Comparison of ENCODE assay signal across 12 cellular contexts in the genomic region with DNA sequence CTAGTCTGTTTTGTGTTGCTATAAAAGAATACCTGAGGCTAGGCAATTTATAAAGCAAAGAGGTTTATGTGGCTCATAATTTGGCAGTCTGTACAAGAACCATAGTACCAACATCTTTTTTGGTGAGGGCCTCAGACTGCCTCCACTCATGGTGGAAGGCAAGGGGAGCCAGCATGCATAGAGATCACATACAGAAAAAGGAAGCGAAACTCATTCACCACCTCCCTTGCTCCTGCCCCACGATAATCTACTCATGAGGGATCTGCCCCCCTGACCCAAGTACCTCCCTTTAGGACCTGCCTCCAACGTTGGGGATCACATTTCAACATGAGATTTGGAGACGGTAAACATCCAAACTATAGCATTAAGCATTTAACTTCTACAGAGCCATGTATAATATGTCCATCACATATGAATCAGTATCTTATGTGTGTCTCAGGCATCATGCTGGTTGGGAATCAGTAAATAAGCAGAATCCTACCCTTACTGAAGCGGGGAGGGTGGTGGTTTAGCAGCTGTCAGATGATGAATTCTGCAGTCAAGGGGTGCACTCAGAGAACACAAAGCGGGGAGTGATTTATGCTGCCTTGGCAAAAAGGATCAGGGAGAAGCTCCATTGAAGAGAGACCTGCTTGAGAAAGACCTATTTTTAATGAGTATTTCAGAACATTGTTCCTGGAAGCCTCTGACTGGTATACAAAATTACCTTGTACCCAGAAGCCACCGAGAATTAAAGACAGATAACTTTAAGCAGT. TPM values are rescaled to one million over a fixed set of nuclear protein-coding genes. Genes with fewer than 3 reads are reported as not detected.
DNase-seq lines count a peak whose midpoint lies in the region; ATAC-seq and TF ChIP-seq lines count a peak whose summit lies in the region.
"Had no signal": no experiment of that assay in that cellular context is flagged by ENCODE, and none has a peak within 500 bp of the region (broad histone marks: within the 10 kb centered on the region; RNA-seq: fewer than 3 reads in every experiment).

No MANE protein-coding gene starts in this region.

- WGBS in SK-N-SH (ENCODE audit: low lambda C conversion rate): 93% methylated on average over 7 of the region's 7 CpGs

- H3K9me3 ChIP-seq in SK-N-SH: no peaks in the 10 kb centered on the region
- H3K9me3 ChIP-seq: left ventricle myocardium inferior, transverse colon had no signal

- H3K9ac ChIP-seq in SK-N-SH: no peak overlapping the region

- no peak overlapping the region; the same call in 1 of the 2 replicates for H3K4me2 ChIP-seq in SK-N-SH

- peaks cover 44% of the 10 kb centered on the region for H3K36me3 Mint-ChIP-seq in chondrocyte (ENCODE audit: low read depth)

- no peaks in the 10 kb centered on the region for H3K27me3 ChIP-seq in SK-N-SH (ENCODE audit: insufficient read depth)
- H3K27me3 ChIP-seq: transverse colon had no signal

- POLR2A ChIA-PET in SK-N-SH (lab: Yijun Ruan, JAX): no interaction called here

- no peaks in the 10 kb centered on the region for H3K27me3 Mint-ChIP-seq in chondrocyte (ENCODE audit: low read depth)
- H3K27me3 Mint-ChIP-seq: effector memory CD8-positive, alpha-beta T cell had no signal

- peaks cover 2 to 14% of the 10 kb centered on the region in 2 experiments; a peak in 3 of 4 replicates for H3K4me1 ChIP-seq in SK-N-SH (ENCODE audit: control insufficient read depth in 1 of 2, insufficient read depth in 2 of 2, low read depth in 1 of 2, low read length in 1 of 2)
- H3K4me1 ChIP-seq: transverse colon had no signal

- peak overlapping the region; percentile 57 for H3K27ac Mint-ChIP-seq in chondrocyte (ENCODE audit: unreplicated experiment)
- H3K27ac Mint-ChIP-seq: activated T-cell treated with anti-CD3 and anti-CD28 coated beads, Interleukin-2, amount 50 U/mL, for 72 hours; effector memory CD8-positive, alpha-beta T cell had no signal

- H3K27ac ChIP-seq in SK-N-SH (ENCODE audit: low read depth in 2 of 2, low read length in 1 of 2): peak overlapping the region in 1 of 2 experiments; percentile 85
- H3K27ac ChIP-seq: transverse colon had no signal

- peaks cover 28% of the 10 kb centered on the region; the same call in 1 of the 2 replicates for H3K79me2 ChIP-seq in SK-N-SH (ENCODE audit: insufficient read depth)

- no peak overlapping the region for H3K4me3 Mint-ChIP-seq in chondrocyte (ENCODE audit: unreplicated experiment)
- H3K4me3 Mint-ChIP-seq: activated T-cell treated with anti-CD3 and anti-CD28 coated beads, Interleukin-2, amount 50 U/mL, for 72 hours; effector memory CD8-positive, alpha-beta T cell had no signal

- no peak for TF ChIP-seq RAD21 in SK-N-SH (IDR thresholded peaks at IDR 0.05; ENCODE audit: low read length)

- no peaks in the 10 kb centered on the region for H3K9me2 ChIP-seq in SK-N-SH

- H3K36me3 ChIP-seq in SK-N-SH (replicated peaks in 1 of 2; ENCODE audit: control insufficient read depth in 1 of 2, insufficient read depth in 2 of 2, low read length in 1 of 2): peaks cover 80 to 88% of the 10 kb centered on the region in 2 experiments

- TF ChIP-seq CTCF in chondrocyte (IDR thresholded peaks at IDR 0.05) (no peak), SK-N-SH (IDR thresholded peaks at IDR 0.05) (no peak)

- ATAC-seq in GM18858 (IDR thresholded peaks at IDR 0.05; ENCODE audit: unreplicated experiment) (peak; percentile 89), GM21717 (IDR thresholded peaks at IDR 0.05; ENCODE audit: unreplicated experiment) (peak; percentile 97), HG03439 (IDR thresholded peaks at IDR 0.05; ENCODE audit: unreplicated experiment) (peak; percentile 77)
- ATAC-seq: activated T-cell treated with anti-CD3 and anti-CD28 coated beads, Interleukin-2, amount 50 U/mL, for 72 hours; effector memory CD8-positive, alpha-beta T cell had no signal

- no peak overlapping the region for H3K4me3 ChIP-seq in SK-N-SH (ENCODE audit: low read depth in 2 of 2, low read length in 1 of 2)
- H3K4me3 ChIP-seq: left ventricle myocardium inferior, transverse colon had no signal

- no peaks in the 10 kb centered on the region for H3K9me3 Mint-ChIP-seq in chondrocyte (ENCODE audit: low read depth)
- H3K9me3 Mint-ChIP-seq: activated T-cell treated with anti-CD3 and anti-CD28 coated beads, Interleukin-2, amount 50 U/mL, for 72 hours; effector memory CD8-positive, alpha-beta T cell had no signal

- no peaks in the 10 kb centered on the region for H4K20me1 ChIP-seq in SK-N-SH (ENCODE audit: insufficient read depth)

- TF ChIP-seq EP300 in SK-N-SH (IDR thresholded peaks at IDR 0.05; ENCODE audit: borderline replicate concordance in 1 of 2, low read depth in 1 of 2, low read length in 1 of 2): no peak

- peaks cover 50% of the 10 kb centered on the region for H3K4me1 Mint-ChIP-seq in chondrocyte (ENCODE audit: low read depth)

- DNase-seq in chondrocyte (ENCODE audit: low spot score): no peak
- no peak for DNase-seq in kidney glomerular epithelial cell (lab: John Stamatoyannopoulos, UW)
- DNase-seq in amniotic stem cell (lab: John Stamatoyannopoulos, UW): no peak
- no peak for DNase-seq in SK-N-SH
- DNase-seq in SHP77 (lab: John Stamatoyannopoulos, UW): no peak
- DNase-seq: activated T-cell treated with anti-CD3 and anti-CD28 coated beads, Interleukin-2, amount 50 U/mL, for 72 hours; effector memory CD8-positive, alpha-beta T cell; left ventricle myocardium inferior; transverse colon had no signal

- CTCF ChIA-PET in SK-N-SH (lab: Yijun Ruan, JAX): interaction anchor here (1.5 to 2.1 kb wide), 3 partner anchors 29 to 183 kb away, joined by 3 to 6 read pairs (median 4); no protein-coding TSS in a partner anchor

- H2AFZ ChIP-seq in SK-N-SH (ENCODE audit: low read depth): no peak overlapping the region

- H3F3A ChIP-seq in SK-N-SH (replicated peaks; ENCODE audit: insufficient read depth): peaks cover 34% of the 10 kb centered on the region

TF ChIP-seq in SK-N-SH, 30 proteins besides CTCF, POLR2A, EP300 and RAD21 (continues in another document):
- TF ChIP-seq NFIC (IDR thresholded peaks at IDR 0.05; ENCODE audit: borderline replicate concordance) (no peak), YY1 (IDR thresholded peaks at IDR 0.05; ENCODE audit: low read depth) (no peak), RCOR1 (IDR thresholded peaks at IDR 0.05; ENCODE audit: low read length) (no peak), FOXJ3 (CRISPR knock-in tag; IDR thresholded peaks at IDR 0.05) (no peak), MXI1 (IDR thresholded peaks at IDR 0.05; ENCODE audit: low read depth, low read length) (no peak), ELF1 (IDR thresholded peaks at IDR 0.05) (no peak), TEAD4 (IDR thresholded peaks at IDR 0.05; ENCODE audit: borderline replicate concordance, insufficient read depth) (no peak), JUND (IDR thresholded peaks at IDR 0.05) (no peak), GABPA (IDR thresholded peaks at IDR 0.05; ENCODE audit: low read depth) (no peak), RXRA (IDR thresholded peaks at IDR 0.05; ENCODE audit: borderline replicate concordance, low read depth) (no peak), FOSL2 (IDR thresholded peaks at IDR 0.05; ENCODE audit: borderline replicate concordance, low read depth) (no peak), SIN3A (IDR thresholded peaks at IDR 0.05; ENCODE audit: borderline replicate concordance, low read depth, low read length) (no peak), TCF12 (IDR thresholded peaks at IDR 0.05) (no peak), RFX5 (IDR thresholded peaks at IDR 0.05; ENCODE audit: low read length) (no peak), FOXM1 (IDR thresholded peaks at IDR 0.05; ENCODE audit: low read depth) (no peak)
- TF ChIP-seq, protein P1, sequence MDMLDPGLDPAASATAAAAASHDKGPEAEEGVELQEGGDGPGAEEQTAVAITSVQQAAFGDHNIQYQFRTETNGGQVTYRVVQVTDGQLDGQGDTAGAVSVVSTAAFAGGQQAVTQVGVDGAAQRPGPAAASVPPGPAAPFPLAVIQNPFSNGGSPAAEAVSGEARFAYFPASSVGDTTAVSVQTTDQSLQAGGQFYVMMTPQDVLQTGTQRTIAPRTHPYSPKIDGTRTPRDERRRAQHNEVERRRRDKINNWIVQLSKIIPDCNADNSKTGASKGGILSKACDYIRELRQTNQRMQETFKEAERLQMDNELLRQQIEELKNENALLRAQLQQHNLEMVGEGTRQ (IDR thresholded peaks at IDR 0.05; ENCODE audit: borderline replicate concordance, low read depth, low read length): no peak
- TF ChIP-seq, protein P2, sequence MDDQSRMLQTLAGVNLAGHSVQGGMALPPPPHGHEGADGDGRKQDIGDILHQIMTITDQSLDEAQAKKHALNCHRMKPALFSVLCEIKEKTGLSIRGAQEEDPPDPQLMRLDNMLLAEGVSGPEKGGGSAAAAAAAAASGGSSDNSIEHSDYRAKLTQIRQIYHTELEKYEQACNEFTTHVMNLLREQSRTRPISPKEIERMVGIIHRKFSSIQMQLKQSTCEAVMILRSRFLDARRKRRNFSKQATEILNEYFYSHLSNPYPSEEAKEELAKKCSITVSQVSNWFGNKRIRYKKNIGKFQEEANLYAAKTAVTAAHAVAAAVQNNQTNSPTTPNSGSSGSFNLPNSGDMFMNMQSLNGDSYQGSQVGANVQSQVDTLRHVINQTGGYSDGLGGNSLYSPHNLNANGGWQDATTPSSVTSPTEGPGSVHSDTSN (IDR thresholded peaks at IDR 0.05): no peak
- TF ChIP-seq, protein P3, sequence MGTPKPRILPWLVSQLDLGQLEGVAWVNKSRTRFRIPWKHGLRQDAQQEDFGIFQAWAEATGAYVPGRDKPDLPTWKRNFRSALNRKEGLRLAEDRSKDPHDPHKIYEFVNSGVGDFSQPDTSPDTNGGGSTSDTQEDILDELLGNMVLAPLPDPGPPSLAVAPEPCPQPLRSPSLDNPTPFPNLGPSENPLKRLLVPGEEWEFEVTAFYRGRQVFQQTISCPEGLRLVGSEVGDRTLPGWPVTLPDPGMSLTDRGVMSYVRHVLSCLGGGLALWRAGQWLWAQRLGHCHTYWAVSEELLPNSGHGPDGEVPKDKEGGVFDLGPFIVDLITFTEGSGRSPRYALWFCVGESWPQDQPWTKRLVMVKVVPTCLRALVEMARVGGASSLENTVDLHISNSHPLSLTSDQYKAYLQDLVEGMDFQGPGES (IDR thresholded peaks at IDR 0.05; ENCODE audit: low read depth, low read length): no peak

RNA-seq across cellular contexts. Expression of a gene that starts 34.8 kb away (rescaled TPM):
- total RNA-seq in chondrocyte: 40.7 to 57.9 TPM (median 44.2 TPM) in 3 replicates
- 28.8 and 39.9 TPM in 2 replicates for polyA plus RNA-seq in SK-N-SH (2012; rRNA removed)
- polyA plus RNA-seq in SK-N-SH (2012; cell fraction: cytosol; rRNA removed): 21.3 and 23.0 TPM in 2 replicates
- 80.4 and 109 TPM in 2 replicates for polyA plus RNA-seq in SK-N-SH (2012; cell fraction: nucleus; rRNA removed)

RNA-seq across cellular contexts. Expression of a gene that starts 34.9 kb away (rescaled TPM):
- 5.3 to 7.4 TPM (median 5.7 TPM) in 3 replicates for total RNA-seq in chondrocyte
- polyA plus RNA-seq in SK-N-SH (2012; rRNA removed): 4.7 and 4.8 TPM in 2 replicates
- polyA plus RNA-seq in SK-N-SH (2012; cell fraction: cytosol; rRNA removed): 4.2 and 4.7 TPM in 2 replicates
- 4.2 and 6.3 TPM in 2 replicates for polyA plus RNA-seq in SK-N-SH (2012; cell fraction: nucleus; rRNA removed)

RNA-seq across cellular contexts. Expression of a gene that starts 51.0 kb away (rescaled TPM):
- total RNA-seq in chondrocyte: 0.62 to 1.7 TPM (median 0.65 TPM) in 3 replicates
- polyA plus RNA-seq in SK-N-SH (2012; rRNA removed): 0.15 and 0.25 TPM in 2 replicates
- polyA plus RNA-seq in SK-N-SH (2012; cell fraction: cytosol; rRNA removed): 0.10 and 0.30 TPM in 2 replicates
- polyA plus RNA-seq in SK-N-SH (2012; cell fraction: nucleus; rRNA removed): 0.49 and 0.69 TPM in 2 replicates
